In the genomic region with DNA sequence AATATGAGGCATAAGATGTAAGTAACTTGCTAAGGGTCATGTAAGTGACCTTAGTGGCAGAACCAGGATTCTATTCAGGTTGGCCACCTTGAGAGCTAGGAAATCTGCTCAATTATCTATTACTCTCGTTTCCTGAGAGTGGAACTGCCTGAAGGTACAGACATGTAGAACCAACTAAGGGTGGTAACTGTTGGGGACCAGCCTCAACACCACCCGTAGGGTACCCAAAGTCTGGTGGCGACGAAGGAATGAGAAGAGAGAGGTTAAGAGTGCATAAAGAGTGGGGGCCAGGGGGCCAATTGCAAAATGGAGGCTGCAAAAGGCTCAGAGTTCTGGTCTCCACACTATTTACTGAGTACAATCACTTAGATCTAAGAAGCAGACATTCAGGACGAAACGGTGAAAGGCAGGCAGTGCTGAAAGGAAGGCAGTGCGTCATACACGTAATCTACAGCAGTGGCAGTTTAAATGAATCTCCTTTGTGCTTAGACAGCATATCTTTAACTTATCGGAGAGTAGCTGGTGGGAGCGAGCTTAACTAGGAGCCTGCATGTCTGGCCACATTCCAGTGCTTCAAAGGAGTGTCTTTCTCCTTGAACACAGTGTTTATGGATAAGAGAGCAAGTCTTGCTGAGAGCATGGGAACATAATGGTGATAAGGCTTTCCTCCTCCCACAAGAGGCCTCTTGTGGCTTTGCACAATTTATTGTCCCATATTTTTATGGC, we compare ENCODE assay signal across 1 cellular context.
TF ChIP-seq lines count a peak whose summit lies in the region.

No MANE protein-coding gene starts in this region.

TF ChIP-seq in K562, 482 proteins besides CTCF, POLR2A, EP300 and RAD21 (continued from another document and continues in another):
- TF ChIP-seq, protein P1, sequence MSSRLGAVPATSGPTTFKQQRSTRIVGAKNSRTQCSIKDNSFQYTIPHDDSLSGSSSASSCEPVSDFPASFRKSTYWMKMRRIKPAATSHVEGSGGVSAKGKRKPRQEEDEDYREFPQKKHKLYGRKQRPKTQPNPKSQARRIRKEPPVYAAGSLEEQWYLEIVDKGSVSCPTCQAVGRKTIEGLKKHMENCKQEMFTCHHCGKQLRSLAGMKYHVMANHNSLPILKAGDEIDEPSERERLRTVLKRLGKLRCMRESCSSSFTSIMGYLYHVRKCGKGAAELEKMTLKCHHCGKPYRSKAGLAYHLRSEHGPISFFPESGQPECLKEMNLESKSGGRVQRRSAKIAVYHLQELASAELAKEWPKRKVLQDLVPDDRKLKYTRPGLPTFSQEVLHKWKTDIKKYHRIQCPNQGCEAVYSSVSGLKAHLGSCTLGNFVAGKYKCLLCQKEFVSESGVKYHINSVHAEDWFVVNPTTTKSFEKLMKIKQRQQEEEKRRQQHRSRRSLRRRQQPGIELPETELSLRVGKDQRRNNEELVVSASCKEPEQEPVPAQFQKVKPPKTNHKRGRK (tag; IDR thresholded peaks at IDR 0.05), result no peak
- TF ChIP-seq NFIC (IDR thresholded peaks at IDR 0.05), result peak; percentile 98
- TF ChIP-seq ZNF146 (CRISPR knock-in tag; IDR thresholded peaks at IDR 0.05; ENCODE audit: unreplicated experiment), result no peak
- TF ChIP-seq TAF1 (IDR thresholded peaks at IDR 0.05; ENCODE audit: control insufficient read depth, extremely low read depth, insufficient read depth, low read length, severe bottlenecking), result peak; percentile 31
- peak; percentile 100 for TF ChIP-seq LEF1 (IDR thresholded peaks at IDR 0.05)
- TF ChIP-seq PTRF (tag; IDR thresholded peaks at IDR 0.05), result 0 out of 2 replicates have a peak, but pooled peaks have one; percentile 10
- TF ChIP-seq SMARCA4 (IDR thresholded peaks at IDR 0.05), result peak; percentile 98
- peak; percentile 63; the same call in 1 of the 2 replicates for TF ChIP-seq ZNF197 (CRISPR knock-in tag; IDR thresholded peaks at IDR 0.05; ENCODE audit: low read depth)
- peak; percentile 86 to 87 for TF ChIP-seq FOXK2 (conservative IDR thresholded peaks at IDR 0.05 in 1 of 2, IDR thresholded peaks at IDR 0.05 in 1 of 2; ENCODE audit: low read depth in 2 of 2)
- peak; percentile 88 for TF ChIP-seq ZNF24 (IDR thresholded peaks at IDR 0.05)
- TF ChIP-seq UBTF (IDR thresholded peaks at IDR 0.05; ENCODE audit: borderline replicate concordance in 1 of 2, low read depth in 2 of 2, low read length in 2 of 2), result peak in 1 of 2 experiments; percentile 35; a peak in 1 of 4 replicates
- no peak for TF ChIP-seq ZNF655 (CRISPR knock-in tag; IDR thresholded peaks at IDR 0.05)
- TF ChIP-seq HDAC2 (IDR thresholded peaks at IDR 0.05), result peak; percentile 94
- 0 out of 2 replicates have a peak, but pooled peaks have one; percentile 78 for TF ChIP-seq POLR2AphosphoS2 (IDR thresholded peaks at IDR 0.05; ENCODE audit: low read length)
- TF ChIP-seq BACH1 (tag; IDR thresholded peaks at IDR 0.05), result 0 out of 2 replicates have a peak, but pooled peaks have one; percentile 57
- TF ChIP-seq, protein P2, sequence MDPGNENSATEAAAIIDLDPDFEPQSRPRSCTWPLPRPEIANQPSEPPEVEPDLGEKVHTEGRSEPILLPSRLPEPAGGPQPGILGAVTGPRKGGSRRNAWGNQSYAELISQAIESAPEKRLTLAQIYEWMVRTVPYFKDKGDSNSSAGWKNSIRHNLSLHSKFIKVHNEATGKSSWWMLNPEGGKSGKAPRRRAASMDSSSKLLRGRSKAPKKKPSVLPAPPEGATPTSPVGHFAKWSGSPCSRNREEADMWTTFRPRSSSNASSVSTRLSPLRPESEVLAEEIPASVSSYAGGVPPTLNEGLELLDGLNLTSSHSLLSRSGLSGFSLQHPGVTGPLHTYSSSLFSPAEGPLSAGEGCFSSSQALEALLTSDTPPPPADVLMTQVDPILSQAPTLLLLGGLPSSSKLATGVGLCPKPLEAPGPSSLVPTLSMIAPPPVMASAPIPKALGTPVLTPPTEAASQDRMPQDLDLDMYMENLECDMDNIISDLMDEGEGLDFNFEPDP (CRISPR knock-in tag; IDR thresholded peaks at IDR 0.05), result 0 out of 2 replicates have a peak, but pooled peaks have one; percentile 7
- peak; percentile 56 for TF ChIP-seq NUFIP1 (IDR thresholded peaks at IDR 0.05; ENCODE audit: partially characterized antibody)
- peak; percentile 20 for TF ChIP-seq RAD51 (IDR thresholded peaks at IDR 0.05; ENCODE audit: borderline replicate concordance, low read depth)
- TF ChIP-seq MIER1 (IDR thresholded peaks at IDR 0.05; ENCODE audit: low read depth), result peak; percentile 67; the same call in 1 of the 2 replicates
- peak; percentile 95 for TF ChIP-seq CXXC5 (CRISPR knock-in tag; IDR thresholded peaks at IDR 0.05)
- TF ChIP-seq CTBP1 (IDR thresholded peaks at IDR 0.05; ENCODE audit: borderline replicate concordance), result peak; percentile 93
- TF ChIP-seq NFRKB (IDR thresholded peaks at IDR 0.05; ENCODE audit: low read depth), result 0 out of 2 replicates have a peak, but pooled peaks have one; percentile 64
- 0 out of 2 replicates have a peak, but pooled peaks have one; percentile 47 for TF ChIP-seq PYGO2 (tag; IDR thresholded peaks at IDR 0.05)
- peak; percentile 32; the same call in 1 of the 2 replicates for TF ChIP-seq CEBPG (CRISPR knock-in tag; IDR thresholded peaks at IDR 0.05)
- TF ChIP-seq CEBPG (tag; conservative IDR thresholded peaks at IDR 0.05 in 1 of 2, IDR thresholded peaks at IDR 0.05 in 1 of 2), result no peak
- peak; percentile 96 for TF ChIP-seq CCNT2 (IDR thresholded peaks at IDR 0.05; ENCODE audit: borderline replicate concordance, extremely low read depth, insufficient read length, low read depth, low read length)
- TF ChIP-seq, protein P3, sequence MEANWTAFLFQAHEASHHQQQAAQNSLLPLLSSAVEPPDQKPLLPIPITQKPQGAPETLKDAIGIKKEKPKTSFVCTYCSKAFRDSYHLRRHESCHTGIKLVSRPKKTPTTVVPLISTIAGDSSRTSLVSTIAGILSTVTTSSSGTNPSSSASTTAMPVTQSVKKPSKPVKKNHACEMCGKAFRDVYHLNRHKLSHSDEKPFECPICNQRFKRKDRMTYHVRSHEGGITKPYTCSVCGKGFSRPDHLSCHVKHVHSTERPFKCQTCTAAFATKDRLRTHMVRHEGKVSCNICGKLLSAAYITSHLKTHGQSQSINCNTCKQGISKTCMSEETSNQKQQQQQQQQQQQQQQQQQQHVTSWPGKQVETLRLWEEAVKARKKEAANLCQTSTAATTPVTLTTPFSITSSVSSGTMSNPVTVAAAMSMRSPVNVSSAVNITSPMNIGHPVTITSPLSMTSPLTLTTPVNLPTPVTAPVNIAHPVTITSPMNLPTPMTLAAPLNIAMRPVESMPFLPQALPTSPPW (CRISPR knock-in tag; IDR thresholded peaks at IDR 0.05), result peak; percentile 62
- TF ChIP-seq ETV6 (IDR thresholded peaks at IDR 0.05; ENCODE audit: borderline replicate concordance in 1 of 2, low read depth in 2 of 2, low read length in 1 of 2), result peak in 1 of 2 experiments; percentile 40; a peak in 1 of 4 replicates
- TF ChIP-seq ETV6 (CRISPR knock-in tag; IDR thresholded peaks at IDR 0.05; ENCODE audit: borderline replicate concordance), result no peak
- TF ChIP-seq, protein P4, sequence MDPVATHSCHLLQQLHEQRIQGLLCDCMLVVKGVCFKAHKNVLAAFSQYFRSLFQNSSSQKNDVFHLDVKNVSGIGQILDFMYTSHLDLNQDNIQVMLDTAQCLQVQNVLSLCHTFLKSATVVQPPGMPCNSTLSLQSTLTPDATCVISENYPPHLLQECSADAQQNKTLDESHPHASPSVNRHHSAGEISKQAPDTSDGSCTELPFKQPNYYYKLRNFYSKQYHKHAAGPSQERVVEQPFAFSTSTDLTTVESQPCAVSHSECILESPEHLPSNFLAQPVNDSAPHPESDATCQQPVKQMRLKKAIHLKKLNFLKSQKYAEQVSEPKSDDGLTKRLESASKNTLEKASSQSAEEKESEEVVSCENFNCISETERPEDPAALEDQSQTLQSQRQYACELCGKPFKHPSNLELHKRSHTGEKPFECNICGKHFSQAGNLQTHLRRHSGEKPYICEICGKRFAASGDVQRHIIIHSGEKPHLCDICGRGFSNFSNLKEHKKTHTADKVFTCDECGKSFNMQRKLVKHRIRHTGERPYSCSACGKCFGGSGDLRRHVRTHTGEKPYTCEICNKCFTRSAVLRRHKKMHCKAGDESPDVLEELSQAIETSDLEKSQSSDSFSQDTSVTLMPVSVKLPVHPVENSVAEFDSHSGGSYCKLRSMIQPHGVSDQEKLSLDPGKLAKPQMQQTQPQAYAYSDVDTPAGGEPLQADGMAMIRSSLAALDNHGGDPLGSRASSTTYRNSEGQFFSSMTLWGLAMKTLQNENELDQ (CRISPR knock-in tag; IDR thresholded peaks at IDR 0.05; ENCODE audit: borderline replicate concordance), result peak; percentile 55; the same call in 1 of the 2 replicates
- peak; percentile 99 for TF ChIP-seq MAFG (tag; conservative IDR thresholded peaks at IDR 0.05)
- TF ChIP-seq RBM22 (IDR thresholded peaks at IDR 0.05; ENCODE audit: low read depth, low read length, poor library complexity, severe bottlenecking), result no peak
- TF ChIP-seq, protein P5, sequence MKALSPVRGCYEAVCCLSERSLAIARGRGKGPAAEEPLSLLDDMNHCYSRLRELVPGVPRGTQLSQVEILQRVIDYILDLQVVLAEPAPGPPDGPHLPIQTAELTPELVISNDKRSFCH (CRISPR knock-in tag; IDR thresholded peaks at IDR 0.05), result no peak
- TF ChIP-seq, protein P5 (tag; IDR thresholded peaks at IDR 0.05), result peak; percentile 83; the same call in 1 of the 2 replicates
- TF ChIP-seq MITF (IDR thresholded peaks at IDR 0.05), result peak; percentile 46; the same call in 1 of the 2 replicates
- TF ChIP-seq JUND (IDR thresholded peaks at IDR 0.05; ENCODE audit: borderline replicate concordance, low read depth, low read length), result peak; percentile 95
- TF ChIP-seq JUND (tag; IDR thresholded peaks at IDR 0.05; ENCODE audit: borderline replicate concordance, low read depth, low read length), result peak; percentile 91; the same call in 2 of the 3 replicates
- no peak for TF ChIP-seq ZFX (CRISPR knock-in tag; IDR thresholded peaks at IDR 0.05)
- 0 out of 2 replicates have a peak, but pooled peaks have one; percentile 7 for TF ChIP-seq SMC3 (conservative IDR thresholded peaks at IDR 0.05; ENCODE audit: insufficient read depth, low read depth, low read length)
- TF ChIP-seq KLF16 (IDR thresholded peaks at IDR 0.05), result peak; percentile 88
- TF ChIP-seq, protein P6, sequence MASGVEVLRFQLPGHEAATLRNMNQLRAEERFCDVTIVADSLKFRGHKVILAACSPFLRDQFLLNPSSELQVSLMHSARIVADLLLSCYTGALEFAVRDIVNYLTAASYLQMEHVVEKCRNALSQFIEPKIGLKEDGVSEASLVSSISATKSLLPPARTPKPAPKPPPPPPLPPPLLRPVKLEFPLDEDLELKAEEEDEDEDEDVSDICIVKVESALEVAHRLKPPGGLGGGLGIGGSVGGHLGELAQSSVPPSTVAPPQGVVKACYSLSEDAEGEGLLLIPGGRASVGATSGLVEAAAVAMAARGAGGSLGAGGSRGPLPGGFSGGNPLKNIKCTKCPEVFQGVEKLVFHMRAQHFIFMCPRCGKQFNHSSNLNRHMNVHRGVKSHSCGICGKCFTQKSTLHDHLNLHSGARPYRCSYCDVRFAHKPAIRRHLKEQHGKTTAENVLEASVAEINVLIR (CRISPR knock-in tag; IDR thresholded peaks at IDR 0.05), result peak; percentile 75
- TF ChIP-seq SAP30 (IDR thresholded peaks at IDR 0.05; ENCODE audit: borderline replicate concordance, insufficient read depth, low read depth, low read length, poor library complexity, severe bottlenecking), result peak; percentile 29
- peak; percentile 96 for TF ChIP-seq TAL1 (IDR thresholded peaks at IDR 0.05)
- TF ChIP-seq STAT5A (IDR thresholded peaks at IDR 0.05; ENCODE audit: borderline replicate concordance, low read length), result peak; percentile 85
- no peak for TF ChIP-seq ZBTB7A (IDR thresholded peaks at IDR 0.05; ENCODE audit: borderline replicate concordance, control insufficient read depth, low read depth, low read length)
- TF ChIP-seq MEF2A (IDR thresholded peaks at IDR 0.05; ENCODE audit: control insufficient read depth, low read depth, low read length), result peak; percentile 26; the same call in 1 of the 2 replicates
- peak; percentile 73; the same call in 1 of the 2 replicates for TF ChIP-seq CBX1 (IDR thresholded peaks at IDR 0.05; ENCODE audit: low read depth)
- no peak for TF ChIP-seq ZNF184 (CRISPR knock-in tag; IDR thresholded peaks at IDR 0.05)
- TF ChIP-seq SREBF2 (CRISPR knock-in tag; IDR thresholded peaks at IDR 0.05), result no peak
- TF ChIP-seq NR4A1 (CRISPR knock-in tag; IDR thresholded peaks at IDR 0.05), result 0 out of 2 replicates have a peak, but pooled peaks have one; percentile 69
- peak; percentile 70; the same call in 1 of the 2 replicates for TF ChIP-seq NR4A1 (tag; IDR thresholded peaks at IDR 0.05)
